ENCODE assay signal across 1 cellular context in genomic region chr19:46866407-46867132, GRCh38.
TF ChIP-seq lines count a peak whose summit lies in the region.

No MANE protein-coding gene starts in this region.

TF ChIP-seq in H1, 55 proteins besides CTCF, POLR2A, EP300 and RAD21 (continued from another document):
- no peak for TF ChIP-seq SRF (IDR thresholded peaks at IDR 0.05; ENCODE audit: low read depth, low read length)
- no peak for TF ChIP-seq TAF7 (optimal IDR thresholded peaks at IDR 0.05; ENCODE audit: borderline replicate concordance, low read depth, low read length)
- no peak for TF ChIP-seq KDM1A (IDR thresholded peaks at IDR 0.05; ENCODE audit: borderline replicate concordance, low read length)
- no peak for TF ChIP-seq JUND (IDR thresholded peaks at IDR 0.05; ENCODE audit: low read length)
- no peak for TF ChIP-seq EGR1 (IDR thresholded peaks at IDR 0.05; ENCODE audit: borderline replicate concordance, low read depth, low read length)
- no peak for TF ChIP-seq CHD1 (IDR thresholded peaks at IDR 0.05; ENCODE audit: low read depth, low read length)
- TF ChIP-seq, protein P1, sequence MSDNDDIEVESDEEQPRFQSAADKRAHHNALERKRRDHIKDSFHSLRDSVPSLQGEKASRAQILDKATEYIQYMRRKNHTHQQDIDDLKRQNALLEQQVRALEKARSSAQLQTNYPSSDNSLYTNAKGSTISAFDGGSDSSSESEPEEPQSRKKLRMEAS (IDR thresholded peaks at IDR 0.05), result no peak
- TF ChIP-seq KDM4A (IDR thresholded peaks at IDR 0.05; ENCODE audit: low read depth, low read length, severe bottlenecking), result no peak
